In genomic region chr11:87256694-87257340, GRCh38 we compare ENCODE assay signal across 21 cellular contexts.
"Had no signal": no experiment of that assay in that cellular context is flagged by ENCODE, and none has a peak within 500 bp of the region (broad histone marks: within the 10 kb centered on the region; RNA-seq: fewer than 3 reads in every experiment).

No MANE protein-coding gene starts in this region.

- DNase-seq: activated CD4-positive, alpha-beta T cell treated with anti-CD3 and anti-CD28 coated beads, Interleukin-2, amount 50 U/mL, for 1 hour; activated CD4-positive, CD25-positive, alpha-beta regulatory T cell; activated CD8-positive, alpha-beta memory T cell treated with anti-CD3 and anti-CD28 coated beads, Interleukin-2, amount 50 U/mL, for 4 hours; activated CD8-positive, alpha-beta T cell treated with anti-CD3 and anti-CD28 coated beads for 36 hours; activated naive CD4-positive, alpha-beta T cell treated with anti-CD3 and anti-CD28 coated beads, Interleukin-2, amount 50 U/mL, for 16 hours; activated naive CD8-positive, alpha-beta T cell treated with anti-CD3 and anti-CD28 coated beads, Interleukin-2, amount 10 ng/mL, durations not matched to agents 7 days and 5 days; activated T-cell treated with anti-CD3 and anti-CD28 coated beads, Interleukin-2, amount 50 U/mL, for 72 hours; adrenal gland; anterior cingulate cortex; caudate nucleus; NCI-H1048; NCI-H1417; NCI-H1930; NCI-H345; NCI-H510A; NCI-H526 treated with DMSO at 0.1 percent for 48 hours; NCI-H82; SIG-M5; T-cell had no signal

- H3K27me3 Mint-ChIP-seq: activated CD8-positive, alpha-beta T cell treated with anti-CD3 and anti-CD28 coated beads for 36 hours; activated naive CD8-positive, alpha-beta T cell treated with anti-CD3 and anti-CD28 coated beads, Interleukin-2, amount 10 ng/mL, durations not matched to agents 7 days and 5 days; T-cell had no signal

- H3K9me3 Mint-ChIP-seq: activated CD8-positive, alpha-beta T cell treated with anti-CD3 and anti-CD28 coated beads for 36 hours; activated T-cell treated with anti-CD3 and anti-CD28 coated beads, Interleukin-2, amount 50 U/mL, for 72 hours; T-cell had no signal

- H3K4me3 Mint-ChIP-seq: activated CD8-positive, alpha-beta T cell treated with anti-CD3 and anti-CD28 coated beads for 36 hours; activated naive CD8-positive, alpha-beta T cell treated with anti-CD3 and anti-CD28 coated beads, Interleukin-2, amount 10 ng/mL, durations not matched to agents 7 days and 5 days; activated T-cell treated with anti-CD3 and anti-CD28 coated beads, Interleukin-2, amount 50 U/mL, for 72 hours; T-cell had no signal

- H3K27ac ChIP-seq: adrenal gland, breast epithelium, VCaP had no signal

- H3K27ac Mint-ChIP-seq: activated CD8-positive, alpha-beta T cell treated with anti-CD3 and anti-CD28 coated beads for 36 hours; activated naive CD8-positive, alpha-beta T cell treated with anti-CD3 and anti-CD28 coated beads, Interleukin-2, amount 10 ng/mL, durations not matched to agents 7 days and 5 days; activated T-cell treated with anti-CD3 and anti-CD28 coated beads, Interleukin-2, amount 50 U/mL, for 72 hours; T-cell had no signal

- H3K4me3 ChIP-seq: adrenal gland, breast epithelium had no signal

- H3K36me3 ChIP-seq: adrenal gland, breast epithelium had no signal

- H3K9me3 ChIP-seq: adrenal gland, breast epithelium had no signal

- ATAC-seq: activated CD8-positive, alpha-beta T cell treated with anti-CD3 and anti-CD28 coated beads for 36 hours; activated T-cell treated with anti-CD3 and anti-CD28 coated beads, Interleukin-2, amount 50 U/mL, for 72 hours; T-cell had no signal

- H3K27me3 ChIP-seq: adrenal gland, breast epithelium had no signal

- H3K4me1 ChIP-seq: breast epithelium had no signal
